In genomic region chr6:168848797-168849196, GRCh38 we compare ENCODE assay signal across 18 cellular contexts.
"Had no signal": no experiment of that assay in that cellular context is flagged by ENCODE, and none has a peak within 500 bp of the region (broad histone marks: within the 10 kb centered on the region; RNA-seq: fewer than 3 reads in every experiment).

No MANE protein-coding gene starts in this region.

- H3K9me3 Mint-ChIP-seq: mesothelial cell of epicardium had no signal

- H3K27ac Mint-ChIP-seq: mesothelial cell of epicardium had no signal

- ATAC-seq: foreskin keratinocyte, gastroesophageal sphincter, heart left ventricle, left cardiac atrium, left lung, left ventricle myocardium superior, lower lobe of right lung, mucosa of descending colon had no signal

- H3K36me3 ChIP-seq: esophagus muscularis mucosa, gastroesophageal sphincter, heart left ventricle, left lung, lower lobe of right lung had no signal

- H3K4me3 Mint-ChIP-seq: mesothelial cell of epicardium had no signal

- H3K4me3 ChIP-seq: coronary artery, dorsolateral prefrontal cortex, esophagus muscularis mucosa, gastroesophageal sphincter, heart left ventricle, hepatocyte, left lung, lower lobe of right lung, mucosa of descending colon had no signal

- H3K36me3 Mint-ChIP-seq: mesothelial cell of epicardium had no signal

- H3K4me1 ChIP-seq: foreskin keratinocyte, left lung, lower lobe of right lung had no signal

- H3K9me3 ChIP-seq: esophagus muscularis mucosa, gastroesophageal sphincter, heart left ventricle, lower lobe of right lung, mucosa of descending colon had no signal

- DNase-seq: dermis blood vessel endothelial cell; dorsolateral prefrontal cortex; effector CD4-positive, alpha-beta T cell; effector memory CD4-positive, alpha-beta T cell; foreskin keratinocyte; heart left ventricle; hypothalamus; left cardiac atrium; left lung; left ventricle myocardium superior; lower lobe of right lung; mesenchymal stem cell; mucosa of descending colon had no signal

- H3K4me2 ChIP-seq: hepatocyte had no signal

- H3K27me3 ChIP-seq: esophagus muscularis mucosa, foreskin keratinocyte, gastroesophageal sphincter, hepatocyte, left lung had no signal

- H3K27ac ChIP-seq: coronary artery, dorsolateral prefrontal cortex, esophagus muscularis mucosa, foreskin keratinocyte, gastroesophageal sphincter, heart left ventricle, hepatocyte, left lung, lower lobe of right lung had no signal
